In the genomic region with DNA sequence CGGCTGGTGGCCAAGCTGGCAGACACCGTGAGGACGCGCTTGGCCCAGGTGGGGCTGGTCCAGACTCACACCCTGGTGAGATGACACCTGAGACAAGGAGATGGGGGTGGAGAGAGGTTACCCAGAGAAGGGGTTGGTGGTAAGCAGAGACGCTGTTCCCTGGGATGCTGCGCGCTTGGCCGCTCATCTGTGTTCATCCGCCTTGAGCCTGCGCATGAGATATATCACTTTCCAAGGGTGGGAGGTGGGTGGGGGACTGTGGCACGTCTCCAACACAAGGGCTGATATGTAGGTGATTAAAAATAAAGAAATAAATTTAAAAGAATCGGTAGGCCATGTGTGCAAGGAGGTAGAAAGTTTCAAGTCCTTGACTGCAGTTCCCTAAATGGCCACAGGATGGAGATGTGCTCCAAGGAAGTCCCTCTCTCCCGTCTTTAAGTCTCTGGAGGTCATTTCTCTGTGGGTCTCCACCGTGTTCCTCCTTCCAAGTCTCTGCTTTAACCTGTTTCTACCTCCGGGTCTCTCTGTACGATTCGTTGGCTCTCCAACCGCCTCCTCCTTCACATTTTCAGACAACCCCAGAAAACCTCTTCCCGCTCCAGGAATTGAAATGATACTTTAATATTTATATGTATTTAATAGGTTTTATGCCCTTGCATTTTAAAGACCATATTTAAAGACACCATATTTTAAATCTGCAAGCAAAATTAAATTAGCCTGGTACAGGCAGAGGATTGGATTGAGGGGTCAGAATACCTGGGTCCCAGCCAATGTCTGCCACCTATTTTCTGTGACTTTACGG, we compare ENCODE assay signal across 1 cellular context.
TF ChIP-seq lines count a peak whose summit lies in the region.

No MANE protein-coding gene starts in this region.

TF ChIP-seq in neural cell, 6 proteins besides CTCF, POLR2A, EP300 and RAD21:
- TF ChIP-seq, protein P1, sequence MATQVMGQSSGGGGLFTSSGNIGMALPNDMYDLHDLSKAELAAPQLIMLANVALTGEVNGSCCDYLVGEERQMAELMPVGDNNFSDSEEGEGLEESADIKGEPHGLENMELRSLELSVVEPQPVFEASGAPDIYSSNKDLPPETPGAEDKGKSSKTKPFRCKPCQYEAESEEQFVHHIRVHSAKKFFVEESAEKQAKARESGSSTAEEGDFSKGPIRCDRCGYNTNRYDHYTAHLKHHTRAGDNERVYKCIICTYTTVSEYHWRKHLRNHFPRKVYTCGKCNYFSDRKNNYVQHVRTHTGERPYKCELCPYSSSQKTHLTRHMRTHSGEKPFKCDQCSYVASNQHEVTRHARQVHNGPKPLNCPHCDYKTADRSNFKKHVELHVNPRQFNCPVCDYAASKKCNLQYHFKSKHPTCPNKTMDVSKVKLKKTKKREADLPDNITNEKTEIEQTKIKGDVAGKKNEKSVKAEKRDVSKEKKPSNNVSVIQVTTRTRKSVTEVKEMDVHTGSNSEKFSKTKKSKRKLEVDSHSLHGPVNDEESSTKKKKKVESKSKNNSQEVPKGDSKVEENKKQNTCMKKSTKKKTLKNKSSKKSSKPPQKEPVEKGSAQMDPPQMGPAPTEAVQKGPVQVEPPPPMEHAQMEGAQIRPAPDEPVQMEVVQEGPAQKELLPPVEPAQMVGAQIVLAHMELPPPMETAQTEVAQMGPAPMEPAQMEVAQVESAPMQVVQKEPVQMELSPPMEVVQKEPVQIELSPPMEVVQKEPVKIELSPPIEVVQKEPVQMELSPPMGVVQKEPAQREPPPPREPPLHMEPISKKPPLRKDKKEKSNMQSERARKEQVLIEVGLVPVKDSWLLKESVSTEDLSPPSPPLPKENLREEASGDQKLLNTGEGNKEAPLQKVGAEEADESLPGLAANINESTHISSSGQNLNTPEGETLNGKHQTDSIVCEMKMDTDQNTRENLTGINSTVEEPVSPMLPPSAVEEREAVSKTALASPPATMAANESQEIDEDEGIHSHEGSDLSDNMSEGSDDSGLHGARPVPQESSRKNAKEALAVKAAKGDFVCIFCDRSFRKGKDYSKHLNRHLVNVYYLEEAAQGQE (IDR thresholded peaks at IDR 0.05; ENCODE audit: borderline replicate concordance) = no peak
- TF ChIP-seq SMC3 (conservative IDR thresholded peaks at IDR 0.05; ENCODE audit: poor library complexity) (peak; percentile 88), POLR2AphosphoS5 (IDR thresholded peaks at IDR 0.05) (no peak), MXI1 (conservative IDR thresholded peaks at IDR 0.05; ENCODE audit: poor library complexity, severe bottlenecking) (no peak), TAF1 (IDR thresholded peaks at IDR 0.05; ENCODE audit: low read depth) (no peak)
